8 cellular contexts compared by ENCODE assay signal in genomic region chr17:78214706-78215061, GRCh38. TPM values are rescaled to one million over a fixed set of nuclear protein-coding genes. Genes with fewer than 3 reads are reported as not detected.
DNase-seq lines count a peak whose midpoint lies in the region; ATAC-seq, FAIRE-seq and TF ChIP-seq lines count a peak whose summit lies in the region.

No MANE protein-coding gene starts in this region.

- no peak for TF ChIP-seq EP300 in K562 (IDR thresholded peaks at IDR 0.05; ENCODE audit: low read length)

- no peaks in the 10 kb centered on the region for H3K9me3 Mint-ChIP-seq in mesothelial cell of epicardium

- intact Hi-C loops in K562 (cut with micrococcal nuclease) = no loop called here
- intact Hi-C loops in sciatic nerve (cut with DNase I) = no loop called here

- H3K4me1 Mint-ChIP-seq in mesothelial cell of epicardium = peaks cover 16% of the 10 kb centered on the region

- H3K4me3 Mint-ChIP-seq in mesothelial cell of epicardium = peak overlapping the region; percentile 83

- H3K9me1 ChIP-seq in K562 (ENCODE audit: control insufficient read depth, insufficient read depth, low read length) = no peaks in the 10 kb centered on the region

- H3K79me2 ChIP-seq in K562 (ENCODE audit: control insufficient read depth, insufficient read depth, low read length) = peaks cover 33% of the 10 kb centered on the region

- TF ChIP-seq POLR2A in K562 (conservative IDR thresholded peaks at IDR 0.05) (no peak), GM12892 (IDR thresholded peaks at IDR 0.05; ENCODE audit: low read depth, low read length) (no peak)

- in situ Hi-C loops in K562 (cut with MboI) = no loop called here

- peak; percentile 4; the same call in 2 of the 3 replicates for ATAC-seq in K562
- ATAC-seq in GM19351 (IDR thresholded peaks at IDR 0.05; ENCODE audit: unreplicated experiment) = no peak
- ATAC-seq in sciatic nerve = no peak

- TF ChIP-seq CTCF in AG09309 (IDR thresholded peaks at IDR 0.05; ENCODE audit: control insufficient read depth, insufficient read depth, low read depth, low read length, missing control alignments) (no peak), K562 (IDR thresholded peaks at IDR 0.05 in 2 of 3, conservative IDR thresholded peaks at IDR 0.05 in 1 of 3; ENCODE audit: insufficient read depth in 2 of 3, low read depth in 1 of 3, low read length in 3 of 3) (no peak), mesothelial cell of epicardium (IDR thresholded peaks at IDR 0.05; ENCODE audit: unreplicated experiment) (no peak)

- no peaks in the 10 kb centered on the region for H3K27me3 Mint-ChIP-seq in mesothelial cell of epicardium (ENCODE audit: low read depth)

- H3K27ac Mint-ChIP-seq in mesothelial cell of epicardium = peak overlapping the region; percentile 76

- FAIRE-seq in K562 (lab: Jason Lieb, UNC) (peak; percentile 49), GM12892 (lab: Jason Lieb, UNC) (no peak)

- TF ChIP-seq RAD21 in K562 (CRISPR knock-in tag; conservative IDR thresholded peaks at IDR 0.05 in 1 of 2, IDR thresholded peaks at IDR 0.05 in 1 of 2) = no peak

- H3K4me1 ChIP-seq in HUES6 (ENCODE audit: control insufficient read depth, insufficient read depth, low read length) (peaks cover 12% of the 10 kb centered on the region; the same call in 1 of the 2 replicates), K562 (replicated peaks in 1 of 2; ENCODE audit: control insufficient read depth in 2 of 2, insufficient read depth in 2 of 2, low read length in 2 of 2) (peaks cover 3 to 28% of the 10 kb centered on the region in 2 experiments; a peak in 4 of 5 replicates)

- no TSS peak for BruUV-seq in K562 (replicated peaks; lab: Mats Ljungman, UMichigan)

- CTCF ChIA-PET in K562 (lab: Yijun Ruan, JAX; ENCODE audit: low intra/inter-chr PET ratio) = no interaction called here

- POLR2A ChIA-PET in K562 (lab: Yijun Ruan, JAX) = interaction anchor here (0.7 to 3.8 kb wide), 4 partner anchors 11 to 25 kb away, joined by 3 to 30 read pairs (median 3); no protein-coding TSS in a partner anchor

- peaks cover 9% of the 10 kb centered on the region for H3K36me3 Mint-ChIP-seq in mesothelial cell of epicardium

- H3K27me3 ChIP-seq in HUES6 (ENCODE audit: control insufficient read depth, insufficient read depth, low read length) (no peaks in the 10 kb centered on the region), K562 (ENCODE audit: control insufficient read depth in 2 of 2, insufficient read depth in 2 of 2, low read length in 2 of 2) (no peaks in the 10 kb centered on the region; a peak in 1 of 5 replicates)

- H3K4me3 ChIP-seq in AG09309 (ENCODE audit: control insufficient read depth, low read depth, low read length) = peak overlapping the region; percentile 83
- peak overlapping the region; percentile 96 for H3K4me3 ChIP-seq in HUES6 (ENCODE audit: low read depth, low read length)
- peak overlapping the region; percentile 74 for H3K4me3 ChIP-seq in K562

- H3K9me3 ChIP-seq in HUES6 (ENCODE audit: control insufficient read depth, insufficient read depth, low read depth, low read length) (no peaks in the 10 kb centered on the region), K562 (replicated peaks; ENCODE audit: control insufficient read depth, insufficient read depth, low read depth, low read length) (no peaks in the 10 kb centered on the region)

- H2AFZ ChIP-seq in K562 (ENCODE audit: low read depth, low read length) = peak overlapping the region; percentile 99; the same call in 1 of the 2 replicates

- peaks cover 22% of the 10 kb centered on the region for H3K36me3 ChIP-seq in HUES6 (ENCODE audit: control insufficient read depth, insufficient read depth, low read length)
- H3K36me3 ChIP-seq in K562 (ENCODE audit: control insufficient read depth, insufficient read depth, low read length) = peaks cover 33% of the 10 kb centered on the region; the same call in 2 of the 3 replicates

- 0% methylated on average over 4 of the region's 5 CpGs for WGBS in K562 (ENCODE audit: insufficient coverage, low coverage, missing lambda C conversion rate)

- no peaks in the 10 kb centered on the region for H4K20me1 ChIP-seq in K562 (replicated peaks; ENCODE audit: control insufficient read depth, insufficient read depth, low read length)

- peak overlapping the region; percentile 94 for H3K9ac ChIP-seq in HUES6 (ENCODE audit: low read length)
- peak overlapping the region; percentile 97 to 99 for H3K9ac ChIP-seq in K562 (ENCODE audit: insufficient read depth in 1 of 2, low read depth in 2 of 2, low read length in 2 of 2)

- peak overlapping the region; percentile 97 for H3K4me2 ChIP-seq in K562 (ENCODE audit: insufficient read depth, low read length)

- no peak for DNase-seq in AG09309 (ENCODE audit: low read depth)
- peak in 1 of 4 experiments; percentile 25 for DNase-seq in K562 (ENCODE audit: extremely low read depth in 1 of 4, low spot score in 3 of 4)
- no peak for DNase-seq in mesothelial cell of epicardium (ENCODE audit: low spot score in 2 of 2, unreplicated experiment in 2 of 2)
- no peak for DNase-seq in sciatic nerve (ENCODE audit: low spot score)
- no peak for DNase-seq in NCI-H187 treated with DMSO at 0.1 percent for 48 hours (lab: John Stamatoyannopoulos, UW)
- no peak for DNase-seq in GM12892 (ENCODE audit: insufficient read length)

- peak overlapping the region; percentile 76; the same call in 1 of the 2 replicates for H3K27ac ChIP-seq in HUES6 (ENCODE audit: low read depth, low read length)
- H3K27ac ChIP-seq in K562 (ENCODE audit: extremely low read depth, low read depth, low read length) = peak overlapping the region; percentile 97

RNA-seq across cellular contexts. Expression of gene BIRC5, which starts 0.6 kb away (rescaled TPM):
- 88.6 and 104 TPM in 2 replicates for total RNA-seq in K562 (2011; cell fraction: chromatin; rRNA removed; ENCODE audit: low replicate concordance)
- total RNA-seq in K562 (2011; cell fraction: nucleolus; rRNA removed) = 92.8 and 99.1 TPM in 2 replicates
- total RNA-seq in K562 (2011; cell fraction: nucleoplasm; rRNA removed) = 114 and 121 TPM in 2 replicates
- 114 and 140 TPM in 2 replicates for total RNA-seq in K562 (2014; rRNA removed)
- total RNA-seq in K562 (2014; rRNA removed; fragmentation: Illumina TruSeq; extraction: Trizol) = 79.1 and 79.9 TPM in 2 replicates
- total RNA-seq in K562 (2015; rRNA removed; fragmentation: Illumina TruSeq; extraction: Trizol) = 101 and 106 TPM in 2 replicates
- 101 and 104 TPM in 2 replicates for total RNA-seq in K562 (2021)
- 61.4 and 64.4 TPM in 2 replicates for polyA plus RNA-seq in K562 (2011; rRNA removed)
- polyA plus RNA-seq in K562 (2011; cell fraction: cytosol; rRNA removed) = 55.7 and 67.4 TPM in 2 replicates
- polyA plus RNA-seq in K562 (2011; cell fraction: nucleus; rRNA removed) = 37.3 and 40.7 TPM in 2 replicates
- 67.7 and 78.4 TPM in 2 replicates for polyA plus RNA-seq in K562 (2012)
- 74.6 and 88.8 TPM in 2 replicates for polyA plus RNA-seq in K562 (2014; fragmentation: Illumina TruSeq; extraction: Trizol)
- polyA plus RNA-seq in K562 (2014; fragmentation: Nextera tagmentation; extraction: Ambion mirVana) = 100 to 1,000 TPM in 1 of 2 experiments, 10 to 100 TPM in 1; 98.2 to 107 TPM
- polyA plus RNA-seq in K562 (2014; rRNA removed) = 127 and 155 TPM in 2 replicates
- polyA minus RNA-seq in K562 (2011; rRNA and poly(A)+ RNA removed) = 83.8 and 87.5 TPM in 2 replicates
- 34.3 and 38.4 TPM in 2 replicates for polyA minus RNA-seq in K562 (2011; cell fraction: cytosol; rRNA and poly(A)+ RNA removed)
- polyA minus RNA-seq in K562 (2011; cell fraction: nucleus; rRNA and poly(A)+ RNA removed) = 36.9 and 58.9 TPM in 2 replicates
- 22.8 to 23.8 TPM (median 22.9 TPM) in 3 replicates for total RNA-seq in mesothelial cell of epicardium
- total RNA-seq in sciatic nerve = 1.4 TPM
- polyA plus RNA-seq in GM12892 (2012; ENCODE audit: missing spikeins) = 22.0 TPM

RNA-seq across cellular contexts. Expression of gene TMEM235, which starts 16.7 kb away (rescaled TPM):
- total RNA-seq in K562 (2011; cell fraction: chromatin; rRNA removed; ENCODE audit: low replicate concordance) = not detected in 2 replicates
- total RNA-seq in K562 (2011; cell fraction: nucleolus; rRNA removed) = 0.17 TPM in 1 of 2 replicates, not detected in the other
- not detected in 2 replicates for total RNA-seq in K562 (2011; cell fraction: nucleoplasm; rRNA removed)
- total RNA-seq in K562 (2014; rRNA removed) (not detected in 2 replicates), K562 (2014; rRNA removed; fragmentation: Illumina TruSeq; extraction: Trizol) (not detected in 2 replicates), K562 (2015; rRNA removed; fragmentation: Illumina TruSeq; extraction: Trizol) (not detected in 2 replicates), K562 (2021) (not detected in 2 replicates), mesothelial cell of epicardium (1.5 to 1.8 TPM (median 1.5 TPM) in 3 replicates), sciatic nerve (not detected)
- polyA plus RNA-seq in K562 (2011; rRNA removed) (not detected in 2 replicates), K562 (2014; fragmentation: Illumina TruSeq; extraction: Trizol) (not detected in 2 replicates), K562 (2014; fragmentation: Nextera tagmentation; extraction: Ambion mirVana) (not detected), K562 (2014; rRNA removed) (not detected in 2 replicates)
- polyA plus RNA-seq in K562 (2011; cell fraction: cytosol; rRNA removed) = not detected in 2 replicates
- polyA plus RNA-seq in K562 (2011; cell fraction: nucleus; rRNA removed) = not detected in 2 replicates
- not detected in 2 replicates for polyA plus RNA-seq in K562 (2012)
- not detected in 2 replicates for polyA minus RNA-seq in K562 (2011; rRNA and poly(A)+ RNA removed)
- not detected in 2 replicates for polyA minus RNA-seq in K562 (2011; cell fraction: cytosol; rRNA and poly(A)+ RNA removed)
- polyA minus RNA-seq in K562 (2011; cell fraction: nucleus; rRNA and poly(A)+ RNA removed) = not detected in 2 replicates
- polyA plus RNA-seq in GM12892 (2012; ENCODE audit: missing spikeins) = not detected

RNA-seq across cellular contexts. Expression of gene AFMID, which starts 27.5 kb away (rescaled TPM):
- 125 and 253 TPM in 2 replicates for total RNA-seq in K562 (2011; cell fraction: chromatin; rRNA removed; ENCODE audit: low replicate concordance)
- total RNA-seq in K562 (2011; cell fraction: nucleolus; rRNA removed) = 134 and 153 TPM in 2 replicates
- total RNA-seq in K562 (2011; cell fraction: nucleoplasm; rRNA removed) = 139 and 167 TPM in 2 replicates
- total RNA-seq in K562 (2014; rRNA removed) (68.1 and 101 TPM in 2 replicates), K562 (2014; rRNA removed; fragmentation: Illumina TruSeq; extraction: Trizol) (63.4 and 70.4 TPM in 2 replicates), K562 (2015; rRNA removed; fragmentation: Illumina TruSeq; extraction: Trizol) (61.8 and 62.1 TPM in 2 replicates), K562 (2021) (67.3 and 74.0 TPM in 2 replicates), mesothelial cell of epicardium (24.1 to 32.3 TPM (median 27.6 TPM) in 3 replicates), sciatic nerve (33.6 TPM)
- polyA plus RNA-seq in K562 (2011; rRNA removed) (73.8 and 74.4 TPM in 2 replicates), K562 (2014; fragmentation: Illumina TruSeq; extraction: Trizol) (119 and 133 TPM in 2 replicates), K562 (2014; fragmentation: Nextera tagmentation; extraction: Ambion mirVana) (100 to 1,000 TPM in 1 of 2 experiments, 10 to 100 TPM in 1; 80.3 to 188 TPM), K562 (2014; rRNA removed) (95.7 and 110 TPM in 2 replicates)
- 85.6 and 94.0 TPM in 2 replicates for polyA plus RNA-seq in K562 (2011; cell fraction: cytosol; rRNA removed)
- polyA plus RNA-seq in K562 (2011; cell fraction: nucleus; rRNA removed) = 83.1 and 130 TPM in 2 replicates
- 61.5 and 73.9 TPM in 2 replicates for polyA plus RNA-seq in K562 (2012)
- 81.4 and 85.1 TPM in 2 replicates for polyA minus RNA-seq in K562 (2011; rRNA and poly(A)+ RNA removed)
- polyA minus RNA-seq in K562 (2011; cell fraction: cytosol; rRNA and poly(A)+ RNA removed) = 32.2 and 35.0 TPM in 2 replicates
- 27.0 and 36.4 TPM in 2 replicates for polyA minus RNA-seq in K562 (2011; cell fraction: nucleus; rRNA and poly(A)+ RNA removed)
- polyA plus RNA-seq in GM12892 (2012; ENCODE audit: missing spikeins) = 72.8 TPM

RNA-seq across cellular contexts. Expression of gene TK1, which starts 27.8 kb away (rescaled TPM):
- 24.3 and 89.6 TPM in 2 replicates for total RNA-seq in K562 (2011; cell fraction: chromatin; rRNA removed; ENCODE audit: low replicate concordance)
- 88.4 and 100 TPM in 2 replicates for total RNA-seq in K562 (2011; cell fraction: nucleolus; rRNA removed)
- total RNA-seq in K562 (2011; cell fraction: nucleoplasm; rRNA removed) = 53.4 and 62.0 TPM in 2 replicates
- total RNA-seq in K562 (2014; rRNA removed) (195 and 231 TPM in 2 replicates), K562 (2014; rRNA removed; fragmentation: Illumina TruSeq; extraction: Trizol) (45.0 and 59.5 TPM in 2 replicates), K562 (2015; rRNA removed; fragmentation: Illumina TruSeq; extraction: Trizol) (97.7 and 98.0 TPM in 2 replicates), K562 (2021) (198 TPM in 2 replicates), mesothelial cell of epicardium (23.3 to 25.7 TPM (median 23.3 TPM) in 3 replicates), sciatic nerve (1.8 TPM)
- polyA plus RNA-seq in K562 (2011; rRNA removed) (123 and 130 TPM in 2 replicates), K562 (2014; fragmentation: Illumina TruSeq; extraction: Trizol) (103 and 216 TPM in 2 replicates), K562 (2014; fragmentation: Nextera tagmentation; extraction: Ambion mirVana) (10 to 100 TPM in 1 of 2 experiments, 1 to 10 TPM in 1; 8.4 to 29.9 TPM), K562 (2014; rRNA removed) (192 and 280 TPM in 2 replicates)
- 232 and 546 TPM in 2 replicates for polyA plus RNA-seq in K562 (2011; cell fraction: cytosol; rRNA removed)
- 82.4 and 119 TPM in 2 replicates for polyA plus RNA-seq in K562 (2011; cell fraction: nucleus; rRNA removed)
- polyA plus RNA-seq in K562 (2012) = 204 and 231 TPM in 2 replicates
- 86.2 and 149 TPM in 2 replicates for polyA minus RNA-seq in K562 (2011; rRNA and poly(A)+ RNA removed)
- 121 and 135 TPM in 2 replicates for polyA minus RNA-seq in K562 (2011; cell fraction: cytosol; rRNA and poly(A)+ RNA removed)
- 32.2 and 35.5 TPM in 2 replicates for polyA minus RNA-seq in K562 (2011; cell fraction: nucleus; rRNA and poly(A)+ RNA removed)
- 49.8 TPM for polyA plus RNA-seq in GM12892 (2012; ENCODE audit: missing spikeins)

RNA-seq across cellular contexts. Expression of gene SYNGR2, which starts 46.3 kb away (rescaled TPM):
- total RNA-seq in K562 (2011; cell fraction: chromatin; rRNA removed; ENCODE audit: low replicate concordance) = 68.6 and 254 TPM in 2 replicates
- 327 and 339 TPM in 2 replicates for total RNA-seq in K562 (2011; cell fraction: nucleolus; rRNA removed)
- 222 and 253 TPM in 2 replicates for total RNA-seq in K562 (2011; cell fraction: nucleoplasm; rRNA removed)
- total RNA-seq in K562 (2014; rRNA removed) (87.8 and 120 TPM in 2 replicates), K562 (2014; rRNA removed; fragmentation: Illumina TruSeq; extraction: Trizol) (29.7 and 44.9 TPM in 2 replicates), K562 (2015; rRNA removed; fragmentation: Illumina TruSeq; extraction: Trizol) (68.0 and 68.2 TPM in 2 replicates), K562 (2021) (173 and 185 TPM in 2 replicates), mesothelial cell of epicardium (47.7 to 52.7 TPM (median 52.0 TPM) in 3 replicates), sciatic nerve (73.6 TPM)
- polyA plus RNA-seq in K562 (2011; rRNA removed) (159 and 208 TPM in 2 replicates), K562 (2014; fragmentation: Illumina TruSeq; extraction: Trizol) (167 and 172 TPM in 2 replicates), K562 (2014; fragmentation: Nextera tagmentation; extraction: Ambion mirVana) (1 to 10 TPM; 1.4 to 7.6 TPM), K562 (2014; rRNA removed) (140 and 156 TPM in 2 replicates)
- 393 and 921 TPM in 2 replicates for polyA plus RNA-seq in K562 (2011; cell fraction: cytosol; rRNA removed)
- 163 and 222 TPM in 2 replicates for polyA plus RNA-seq in K562 (2011; cell fraction: nucleus; rRNA removed)
- polyA plus RNA-seq in K562 (2012) = 104 and 149 TPM in 2 replicates
- 64.8 and 150 TPM in 2 replicates for polyA minus RNA-seq in K562 (2011; rRNA and poly(A)+ RNA removed)
- polyA minus RNA-seq in K562 (2011; cell fraction: cytosol; rRNA and poly(A)+ RNA removed) = 129 and 147 TPM in 2 replicates
- 33.9 and 38.4 TPM in 2 replicates for polyA minus RNA-seq in K562 (2011; cell fraction: nucleus; rRNA and poly(A)+ RNA removed)
- polyA plus RNA-seq in GM12892 (2012; ENCODE audit: missing spikeins) = 166 TPM

Comparison
In these comparisons a context has a peak if more than half of its experiments do, and no peak if none do; other contexts are left out.
1. RNA of gene BIRC5, which starts 0.6 kb away (total RNA-seq): 79.1 to 140 TPM in K562 and 22.8 to 23.8 TPM in mesothelial cell of epicardium; 1.4 TPM in sciatic nerve (single experiment); every median in the first group is over 10 times any median in the second.
2. Peak in every context shown above with its lines, with median percentiles within 50 percentile points of each other: H3K4me3 ChIP-seq.